8 cellular contexts compared by ENCODE assay signal in the genomic region with DNA sequence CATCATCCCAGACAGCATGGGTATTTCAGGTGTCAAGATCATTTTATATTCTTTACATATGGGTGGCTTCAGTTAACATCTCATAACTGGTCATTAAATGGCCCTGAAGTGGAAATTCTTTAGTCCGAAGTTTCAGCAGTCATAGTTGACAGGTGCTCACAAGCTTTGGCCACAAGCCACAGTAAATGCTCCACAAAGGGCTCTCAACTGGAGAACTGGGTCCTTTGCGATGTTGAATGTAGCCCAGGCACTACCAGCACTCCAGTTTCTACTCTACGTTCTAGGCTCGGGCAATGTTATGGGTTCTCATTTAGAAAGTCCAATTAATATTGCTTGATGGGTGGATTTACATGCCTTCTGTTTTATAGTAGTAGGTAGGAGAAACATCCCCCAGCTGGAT.
"Had no signal": no experiment of that assay in that cellular context is flagged by ENCODE, and none has a peak within 500 bp of the region (broad histone marks: within the 10 kb centered on the region; RNA-seq: fewer than 3 reads in every experiment).

No MANE protein-coding gene starts in this region.

- FAIRE-seq: HepG2 had no signal

- ATAC-seq: HCT116, HepG2 had no signal

- H2AFZ ChIP-seq: GM23248 had no signal

- H3K4me1 ChIP-seq: HAP-1 had no signal

- DNase-seq: GM23248, GOT3, H7, HFFc6 had no signal

- H3K9ac ChIP-seq: GM23248 had no signal

- H3K36me3 ChIP-seq: HAP-1 had no signal

- H3K4me3 ChIP-seq: GM23248, HAP-1 had no signal

- H3K27ac ChIP-seq: GM23248, HL-60 had no signal

- H3K9me3 ChIP-seq: HAP-1 had no signal
